In the genomic region with DNA sequence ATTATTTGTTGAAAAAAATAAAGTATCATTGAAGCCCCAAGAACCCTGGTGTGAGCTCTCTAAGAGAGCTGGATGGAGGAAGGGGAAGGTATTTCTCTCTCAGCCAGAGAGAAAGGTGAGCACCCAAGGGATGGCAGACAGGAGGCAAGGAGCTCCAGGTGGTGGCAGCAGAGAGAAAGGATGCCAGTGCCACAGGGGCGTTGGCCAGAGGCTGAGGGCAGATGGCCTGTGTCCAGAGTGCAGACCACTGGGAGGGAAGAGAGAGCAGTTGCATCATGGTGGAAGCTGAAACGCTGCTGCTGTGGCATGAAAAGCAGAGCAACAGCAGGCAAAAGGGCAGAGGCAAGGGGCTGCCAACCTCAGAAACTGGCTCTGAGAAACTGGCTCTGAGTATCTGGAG, we compare ENCODE assay signal across 7 cellular contexts. TPM values are rescaled to one million over a fixed set of nuclear protein-coding genes. Genes with fewer than 3 reads are reported as not detected.
DNase-seq lines count a peak whose midpoint lies in the region; ATAC-seq and TF ChIP-seq lines count a peak whose summit lies in the region.

No MANE protein-coding gene starts in this region.

- no peaks in the 10 kb centered on the region for H3K9me3 ChIP-seq in tibial nerve

- DNase-seq in ELR (ENCODE audit: low read depth) (peak; percentile 30), LHCN-M2 (ENCODE audit: low read depth) (peak; percentile 26), astrocyte of the spinal cord (ENCODE audit: low read depth, low spot score) (no peak), mucosa of gallbladder (ENCODE audit: low spot score) (peak; percentile 21), tibial nerve (ENCODE audit: low spot score in 2 of 2) (no peak), SIG-M5 (lab: John Stamatoyannopoulos, UW) (no peak)

- TF ChIP-seq CTCF in astrocyte of the spinal cord (IDR thresholded peaks at IDR 0.05; ENCODE audit: low read depth, low read length) (peak; percentile 39), tibial nerve (IDR thresholded peaks at IDR 0.05) (peak in 1 of 5 experiments; percentile 7)

- H3K4me3 ChIP-seq in astrocyte of the spinal cord (ENCODE audit: low read depth, low read length) (no peak overlapping the region), tibial nerve (no peak overlapping the region)

- in situ Hi-C loops in astrocyte of the spinal cord (cut with HindIII; ENCODE audit: low sequenced_read_pairs) = no loop called here

- 31 to 43% methylated on average over 2 of the region's 2 CpGs for WGBS in tibial nerve, 2 donors

- peaks cover 0 to 7% (median 0%) of the 10 kb centered on the region in 4 donors for H3K4me1 ChIP-seq in tibial nerve

- H3K27me3 ChIP-seq in tibial nerve = peaks cover 0 to 6% of the 10 kb centered on the region in 2 donors

- H3K36me3 ChIP-seq in tibial nerve = no peaks in the 10 kb centered on the region

- TF ChIP-seq EP300 in tibial nerve (IDR thresholded peaks at IDR 0.05) = no peak

- no peak overlapping the region for H3K27ac ChIP-seq in tibial nerve

- no peak for ATAC-seq in GM21529 (IDR thresholded peaks at IDR 0.05; ENCODE audit: unreplicated experiment)

- TF ChIP-seq POLR2A in tibial nerve (IDR thresholded peaks at IDR 0.05) = no peak

RNA-seq across cellular contexts. Expression of gene SPON1, which starts 8.5 kb away (rescaled TPM):
- total RNA-seq in LHCN-M2 (2014; rRNA removed) = not detected in 2 replicates
- 0.73 TPM for polyA plus RNA-seq in LHCN-M2 (2012)
- 195 TPM for total RNA-seq in mucosa of gallbladder
- total RNA-seq in tibial nerve = 10 to 100 TPM; 13.5 to 33.9 (median 30.2) TPM

Comparison
In these comparisons a context has a peak if more than half of its experiments do, and no peak if none do; other contexts are left out.
1. DNase-seq: peak in ELR (single experiment), LHCN-M2 (single experiment) and mucosa of gallbladder (single experiment); none in astrocyte of the spinal cord (single experiment), tibial nerve (0 of 2) and SIG-M5 (single experiment).
2. RNA of gene SPON1, which starts 8.5 kb away (total RNA-seq): 195 TPM in mucosa of gallbladder (single experiment) and 13.5 to 33.9 TPM in tibial nerve; not detected in LHCN-M2; every median in the first group is over 10 times any median in the second.